ENCODE assay signal across 1 cellular context in genomic region chr6:26331809-26332226, GRCh38.
TF ChIP-seq lines count a peak whose summit lies in the region.

No MANE protein-coding gene starts in this region.

TF ChIP-seq in K562, 482 proteins besides CTCF, POLR2A, EP300 and RAD21 (continued from another document and continues in another):
- TF ChIP-seq ARID4B (CRISPR knock-in tag; IDR thresholded peaks at IDR 0.05): no peak
- TF ChIP-seq IRF9 (tag; IDR thresholded peaks at IDR 0.05): no peak
- 0 out of 2 replicates have a peak, but pooled peaks have one; percentile 33 for TF ChIP-seq POLR2AphosphoS5 (IDR thresholded peaks at IDR 0.05; ENCODE audit: control insufficient read depth, insufficient read depth, low read depth, low read length)
- no peak for TF ChIP-seq POU5F1 (IDR thresholded peaks at IDR 0.05; ENCODE audit: borderline replicate concordance, low read depth, low read length, partially characterized antibody)
- no peak for TF ChIP-seq POLR2AphosphoS2 (IDR thresholded peaks at IDR 0.05; ENCODE audit: low read length)
- no peak for TF ChIP-seq FIP1L1 (IDR thresholded peaks at IDR 0.05; ENCODE audit: low read depth, low read length, poor library complexity, severe bottlenecking)
- TF ChIP-seq E2F3 (CRISPR knock-in tag; IDR thresholded peaks at IDR 0.05): no peak
- no peak for TF ChIP-seq HNRNPLL (IDR thresholded peaks at IDR 0.05; ENCODE audit: low read depth, low read length, poor library complexity, severe bottlenecking)
- no peak for TF ChIP-seq ZNF655 (CRISPR knock-in tag; IDR thresholded peaks at IDR 0.05)
- no peak for TF ChIP-seq C11orf30 (IDR thresholded peaks at IDR 0.05; ENCODE audit: low read depth)
- TF ChIP-seq KDM1A (IDR thresholded peaks at IDR 0.05): peak; percentile 61 to 69; a peak in 3 of 4 replicates
- no peak for TF ChIP-seq ETS1 (conservative IDR thresholded peaks at IDR 0.05; ENCODE audit: control insufficient read depth, low read depth, low read length)
- TF ChIP-seq MAZ (CRISPR knock-in tag; conservative IDR thresholded peaks at IDR 0.05 in 1 of 2, IDR thresholded peaks at IDR 0.05 in 1 of 2): peak in 1 of 2 experiments; percentile 28; a peak in 2 of 4 replicates
- no peak for TF ChIP-seq SAP30 (IDR thresholded peaks at IDR 0.05; ENCODE audit: borderline replicate concordance, insufficient read depth, low read depth, low read length, poor library complexity, severe bottlenecking)
- no peak for TF ChIP-seq DIDO1 (tag; IDR thresholded peaks at IDR 0.05; ENCODE audit: low read depth)
- TF ChIP-seq BRCA1 (IDR thresholded peaks at IDR 0.05): no peak
- no peak for TF ChIP-seq BRCA1 (CRISPR knock-in tag; IDR thresholded peaks at IDR 0.05)
- TF ChIP-seq ZC3H11A (IDR thresholded peaks at IDR 0.05; ENCODE audit: low read depth, low read length): no peak
- no peak for TF ChIP-seq SMARCB1 (IDR thresholded peaks at IDR 0.05; ENCODE audit: insufficient read length, low read depth)
- no peak for TF ChIP-seq ZNF551 (CRISPR knock-in tag; IDR thresholded peaks at IDR 0.05)
- TF ChIP-seq PCBP2 (IDR thresholded peaks at IDR 0.05; ENCODE audit: low read depth, low read length, poor library complexity, severe bottlenecking): no peak
- TF ChIP-seq THRA (IDR thresholded peaks at IDR 0.05): peak; percentile 71
- TF ChIP-seq RBM17 (IDR thresholded peaks at IDR 0.05; ENCODE audit: borderline replicate concordance, low read depth, low read length): no peak
- TF ChIP-seq RERE (CRISPR knock-in tag; IDR thresholded peaks at IDR 0.05; ENCODE audit: borderline replicate concordance): no peak
- TF ChIP-seq ZNF77 (CRISPR knock-in tag; IDR thresholded peaks at IDR 0.05): no peak
- no peak for TF ChIP-seq GABPB1 (CRISPR knock-in tag; IDR thresholded peaks at IDR 0.05)
- TF ChIP-seq NBN (IDR thresholded peaks at IDR 0.05; ENCODE audit: low read depth): no peak
- TF ChIP-seq SETDB1 (IDR thresholded peaks at IDR 0.05; ENCODE audit: low read length): no peak
- no peak for TF ChIP-seq CHD4 (IDR thresholded peaks at IDR 0.05; ENCODE audit: insufficient read depth, insufficient replicate concordance, low read depth, low read length, poor library complexity, severe bottlenecking)
- peak in 1 of 2 experiments; percentile 67; a peak in 1 of 4 replicates for TF ChIP-seq ZMIZ1 (IDR thresholded peaks at IDR 0.05; ENCODE audit: low read depth in 2 of 2, low read length in 2 of 2)
- TF ChIP-seq AFF4 (CRISPR knock-in tag; IDR thresholded peaks at IDR 0.05): no peak
- no peak for TF ChIP-seq CBFB (CRISPR knock-in tag; IDR thresholded peaks at IDR 0.05)
- no peak for TF ChIP-seq ZNF785 (CRISPR knock-in tag; IDR thresholded peaks at IDR 0.05)
- no peak for TF ChIP-seq EP400 (IDR thresholded peaks at IDR 0.05)
- TF ChIP-seq FOXP1 (CRISPR knock-in tag; IDR thresholded peaks at IDR 0.05): no peak
- TF ChIP-seq BCL6 (CRISPR knock-in tag; IDR thresholded peaks at IDR 0.05): peak; percentile 39; the same call in 1 of the 2 replicates
- no peak for TF ChIP-seq ZFPM2 (CRISPR knock-in tag; IDR thresholded peaks at IDR 0.05)
- peak; percentile 62; the same call in 1 of the 2 replicates for TF ChIP-seq GATAD2B (IDR thresholded peaks at IDR 0.05; ENCODE audit: borderline replicate concordance)
- TF ChIP-seq TRIM24 (IDR thresholded peaks at IDR 0.05): no peak
